24 cellular contexts compared by ENCODE assay signal in genomic region chr15:27258287-27258686, GRCh38.
DNase-seq lines count a peak whose midpoint lies in the region; TF ChIP-seq lines count a peak whose summit lies in the region.
"Had no signal": no experiment of that assay in that cellular context is flagged by ENCODE, and none has a peak within 500 bp of the region (broad histone marks: within the 10 kb centered on the region; RNA-seq: fewer than 3 reads in every experiment).

No MANE protein-coding gene starts in this region.

- peaks cover 9% of the 10 kb centered on the region for H3K27me3 Mint-ChIP-seq in H9 (ENCODE audit: low read depth)
- peaks cover 9% of the 10 kb centered on the region for H3K27me3 Mint-ChIP-seq in endodermal cell (ENCODE audit: insufficient read depth)
- peaks cover 6% of the 10 kb centered on the region for H3K27me3 Mint-ChIP-seq in neural progenitor cell (ENCODE audit: insufficient read depth, low read depth)

- peak overlapping the region; percentile 6 for H3K4me2 ChIP-seq in H9 (ENCODE audit: insufficient read depth, insufficient read length, low read length)
- peak overlapping the region; percentile 52 for H3K4me2 ChIP-seq in neural progenitor cell
- H3K4me2 ChIP-seq: PC-9 had no signal

- no peaks in the 10 kb centered on the region for H3K79me1 ChIP-seq in H9 (ENCODE audit: insufficient read depth, low read depth, low read length, poor library complexity, severe bottlenecking)

- 0 out of 3 replicates have a peak, but pooled peaks have one; percentile 22 for TF ChIP-seq CTCF in H9 (conservative IDR thresholded peaks at IDR 0.05)
- no peak for TF ChIP-seq CTCF in endodermal cell (conservative IDR thresholded peaks at IDR 0.05)
- TF ChIP-seq CTCF in neural progenitor cell (IDR thresholded peaks at IDR 0.05) = peak; percentile 24
- TF ChIP-seq CTCF in GM13977 (IDR thresholded peaks at IDR 0.05; ENCODE audit: extremely low read depth, insufficient read depth, missing control alignments) = no peak

- H3K4ac ChIP-seq in H9 (ENCODE audit: low read depth, low read length) = no peak overlapping the region

- no peak overlapping the region for H3K56ac ChIP-seq in H9 (ENCODE audit: insufficient read length, low read depth, low read length)

- H3K14ac ChIP-seq in H9 (ENCODE audit: insufficient read depth, low read length) = no peak overlapping the region

- H4K91ac ChIP-seq in H9 (ENCODE audit: insufficient read length, low read depth, low read length) = no peak overlapping the region

- peaks cover 22 to 25% of the 10 kb centered on the region in 2 experiments for H3K4me1 Mint-ChIP-seq in H9
- peaks cover 6% of the 10 kb centered on the region for H3K4me1 Mint-ChIP-seq in endodermal cell
- peaks cover 17% of the 10 kb centered on the region for H3K4me1 Mint-ChIP-seq in neural progenitor cell

- H3K79me2 ChIP-seq in H9 (ENCODE audit: insufficient read depth, low read length) = no peaks in the 10 kb centered on the region
- H3K79me2 ChIP-seq in neural progenitor cell (ENCODE audit: low read depth) = no peaks in the 10 kb centered on the region

- no peaks in the 10 kb centered on the region for H3K36me3 ChIP-seq in endodermal cell (ENCODE audit: control insufficient read depth, insufficient read depth, low read length)
- H3K36me3 ChIP-seq in neural progenitor cell = no peaks in the 10 kb centered on the region
- H3K36me3 ChIP-seq: HAP-1, SJCRH30 had no signal

- H2BK12ac ChIP-seq in H9 (ENCODE audit: insufficient read length, low read depth, low read length) = no peak overlapping the region

- H3K27ac ChIP-seq in H9 (ENCODE audit: insufficient read length, low read depth, low read length) = no peak overlapping the region
- H3K27ac ChIP-seq in endodermal cell (ENCODE audit: low read depth, low read length) = no peak overlapping the region
- no peak overlapping the region for H3K27ac ChIP-seq in neural progenitor cell
- H3K27ac ChIP-seq: PC-9, SJCRH30 had no signal

- in situ Hi-C loops in GM13977 (cut with MboI; ENCODE audit: low pct_unique_long_range_greater_than_20kb, low sequenced_read_pairs, unreplicated experiment) = no loop called here

- no peak overlapping the region for H2BK5ac ChIP-seq in H9 (ENCODE audit: insufficient read length, low read length)

- H2BK120ac ChIP-seq in H9 (ENCODE audit: low read depth, low read length, poor library complexity, severe bottlenecking) = no peak overlapping the region

- H3T11ph ChIP-seq in H9 (ENCODE audit: low read length) = no peak overlapping the region

- DNase-seq in DMS53 (lab: John Stamatoyannopoulos, UW) = peak; percentile 32
- DNase-seq in DMS53 treated with DMSO at 0.1 percent for 48 hours (lab: John Stamatoyannopoulos, UW; ENCODE audit: unreplicated experiment) = no peak
- peak; percentile 49 for DNase-seq in H9
- peak; percentile 72 for DNase-seq in endodermal cell
- peak; percentile 40 for DNase-seq in neural progenitor cell (ENCODE audit: low spot score)
- DNase-seq in AG08396 (ENCODE audit: low spot score) = no peak
- no peak for DNase-seq in GM13977 (ENCODE audit: low spot score)
- DNase-seq: 8988T; ACHN; DMS79; EL; GDM1; HFFc6; KBM-7; NCI-H1105 treated with DMSO at 0.1 percent for 48 hours; NCI-H146; NCI-H1930; NCI-H2227 treated with DMSO at 0.1 percent for 48 hours; NCI-H526 treated with DMSO at 0.1 percent for 48 hours; NK-92 treated with Interleukin-12 subunit alpha and Interleukin-12 subunit beta, amount 100 ng/mL, for 24 hours; PC-9; SJCRH30 had no signal

- no peaks in the 10 kb centered on the region for H3K9me3 Mint-ChIP-seq in H9
- H3K9me3 Mint-ChIP-seq in endodermal cell = no peaks in the 10 kb centered on the region
- H3K9me3 Mint-ChIP-seq in neural progenitor cell = no peaks in the 10 kb centered on the region

- no peak overlapping the region for H3K18ac ChIP-seq in H9 (ENCODE audit: insufficient read length, low read depth, low read length)

- no peaks in the 10 kb centered on the region for H3F3A ChIP-seq in neural progenitor cell (ENCODE audit: low read depth)

- H4K5ac ChIP-seq in H9 (ENCODE audit: insufficient read length, low read depth, low read length) = no peak overlapping the region

- H3K23ac ChIP-seq in H9 (ENCODE audit: insufficient read length, low read depth, low read length) = no peak overlapping the region

- H4K20me1 ChIP-seq in H9 (ENCODE audit: control insufficient read depth, insufficient read depth, insufficient read length) (no peaks in the 10 kb centered on the region), neural progenitor cell (ENCODE audit: low read depth) (no peaks in the 10 kb centered on the region)

- H2BK20ac ChIP-seq in H9 (ENCODE audit: low read depth, low read length, poor library complexity, severe bottlenecking) = no peak overlapping the region

- H3K9me3 ChIP-seq in H9 (ENCODE audit: control insufficient read depth, low read depth, low read length) (no peaks in the 10 kb centered on the region), endodermal cell (ENCODE audit: control insufficient read depth, low read length) (no peaks in the 10 kb centered on the region), neural progenitor cell (ENCODE audit: low read depth) (no peaks in the 10 kb centered on the region)
- H3K9me3 ChIP-seq: HAP-1, SJCRH30 had no signal

- H3K4me3 ChIP-seq in endodermal cell (ENCODE audit: low read length) = no peak overlapping the region
- no peak overlapping the region for H3K4me3 ChIP-seq in neural progenitor cell
- H3K4me3 ChIP-seq: GM12878, HAP-1, PC-9, SJCRH30 had no signal

- no peak overlapping the region for H3K9ac ChIP-seq in H9 (ENCODE audit: extremely low read depth, insufficient read length, low read length)
- H3K9ac ChIP-seq in endodermal cell (ENCODE audit: extremely low read depth, low read length, poor library complexity, severe bottlenecking) = no peak overlapping the region
- H3K9ac ChIP-seq in neural progenitor cell = no peak overlapping the region

- H3K4me3 Mint-ChIP-seq in H9 (peak overlapping the region in 1 of 2 experiments; percentile 66; a peak in 2 of 5 replicates), endodermal cell (no peak overlapping the region), neural progenitor cell (peak overlapping the region; percentile 17)
- H3K4me3 Mint-ChIP-seq: HFFc6 had no signal

- no peak overlapping the region for H2AK5ac ChIP-seq in H9 (ENCODE audit: insufficient read length, low read length)

- H3K36me3 Mint-ChIP-seq in H9 (ENCODE audit: insufficient read depth in 1 of 3, low read depth in 3 of 3) (no peaks in the 10 kb centered on the region), endodermal cell (ENCODE audit: low read depth) (no peaks in the 10 kb centered on the region), neural progenitor cell (no peaks in the 10 kb centered on the region)

- H3K27me3 ChIP-seq in H9 (ENCODE audit: insufficient read depth, low read length) (no peaks in the 10 kb centered on the region), endodermal cell (ENCODE audit: control insufficient read depth, insufficient read depth, low read length, poor library complexity, severe bottlenecking) (no peaks in the 10 kb centered on the region), neural progenitor cell (no peaks in the 10 kb centered on the region)
- H3K27me3 ChIP-seq: SJCRH30 had no signal

- H2AFZ ChIP-seq in H9 (ENCODE audit: low read length) (no peak overlapping the region), neural progenitor cell (replicated peaks) (no peak overlapping the region)
- H2AFZ ChIP-seq: PC-9 had no signal

- H2BK15ac ChIP-seq in H9 (ENCODE audit: low read depth, low read length) = no peak overlapping the region

- H3K4me1 ChIP-seq in H9 (ENCODE audit: insufficient read depth, low read length) (peaks cover 7% of the 10 kb centered on the region; the same call in 1 of the 2 replicates), endodermal cell (ENCODE audit: control insufficient read depth, insufficient read depth, low read length) (no peaks in the 10 kb centered on the region), neural progenitor cell (peaks cover 9% of the 10 kb centered on the region)
- H3K4me1 ChIP-seq: HAP-1, SJCRH30 had no signal

- H3K23me2 ChIP-seq in H9 (ENCODE audit: insufficient read length, low read depth, low read length, poor library complexity, severe bottlenecking) = no peaks in the 10 kb centered on the region

- WGBS in H9 (ENCODE audit: extremely low coverage, insufficient read length, low lambda C conversion rate) = no CpG with 5 or more reads among the region's 4 CpGs
- 55 to 65% methylated on average over 4 of the region's 4 CpGs for WGBS in endodermal cell (ENCODE audit: insufficient coverage in 1 of 2, insufficient read length in 1 of 2), 2 experiments

- H3K27ac Mint-ChIP-seq in H9 (no peak overlapping the region; a peak in 1 of 7 replicates), endodermal cell (no peak overlapping the region), neural progenitor cell (no peak overlapping the region)
- H3K27ac Mint-ChIP-seq: HFFc6 had no signal

- no peak overlapping the region for H4K8ac ChIP-seq in H9 (replicated peaks; ENCODE audit: insufficient read length, low read depth, low read length)

Comparison
In these comparisons a context has a peak if more than half of its experiments do, and no peak if none do; other contexts are left out.
1. DNase-seq: peak in DMS53 (single experiment), H9 (single experiment), endodermal cell (single experiment) and neural progenitor cell (single experiment); none in DMS53 treated with DMSO at 0.1 percent for 48 hours (single experiment), AG08396 (single experiment) and GM13977 (single experiment).
2. CTCF ChIP-seq: peak in H9 (single experiment) and neural progenitor cell (single experiment); none in endodermal cell (single experiment) and GM13977 (single experiment).